ENCODE assay signal across 32 cellular contexts in genomic region chr15:83709246-83709645, GRCh38. TPM values are rescaled to one million over a fixed set of nuclear protein-coding genes. Genes with fewer than 3 reads are reported as not detected.
DNase-seq lines count a peak whose midpoint lies in the region; ATAC-seq and TF ChIP-seq lines count a peak whose summit lies in the region.
"Had no signal": no experiment of that assay in that cellular context is flagged by ENCODE, and none has a peak within 500 bp of the region (broad histone marks: within the 10 kb centered on the region; RNA-seq: fewer than 3 reads in every experiment).

No MANE protein-coding gene starts in this region.

- H3K36me3 Mint-ChIP-seq in activated naive CD4-positive, alpha-beta T cell treated with anti-CD3 and anti-CD28 coated beads, Interleukin-2, amount 10 ng/mL, durations not matched to agents 7 days and 5 days = no peaks in the 10 kb centered on the region
- H3K36me3 Mint-ChIP-seq: activated naive CD4-positive, alpha-beta T cell treated with anti-CD3 and anti-CD28 coated beads, Interleukin-2, amount 50 U/mL, for 24 hours; CD14-positive monocyte had no signal

- no peaks in the 10 kb centered on the region for H3K9me3 Mint-ChIP-seq in activated naive CD4-positive, alpha-beta T cell treated with anti-CD3 and anti-CD28 coated beads, Interleukin-2, amount 10 ng/mL, durations not matched to agents 7 days and 5 days
- H3K9me3 Mint-ChIP-seq: activated CD4-positive, alpha-beta memory T cell treated with anti-CD3 and anti-CD28 coated beads, Interleukin-2, amount 10 ng/mL, durations not matched to agents 7 days and 5 days; activated naive CD4-positive, alpha-beta T cell treated with anti-CD3 and anti-CD28 coated beads, Interleukin-2, amount 50 U/mL, for 24 hours; CD14-positive monocyte; dendritic cell treated with granulocyte-macrophage colony-stimulating factor and Interleukin-4, amounts not matched to agents 40 ng/mL and 50 ng/mL, for 4 days; nephron progenitor cell; T-helper 1 cell treated with Interleukin-12 subunit alpha and Interleukin-12 subunit beta and Interleukin-4 antibody, amounts not matched to agents 30 μg/mL and 1 μg/mL, for 36 hours had no signal

- no peak for ATAC-seq in GM21786 (IDR thresholded peaks at IDR 0.05; ENCODE audit: unreplicated experiment)

- no peak for TF ChIP-seq CTCF in fibroblast of the aortic adventitia (IDR thresholded peaks at IDR 0.05; ENCODE audit: insufficient read depth, low read length)
- TF ChIP-seq CTCF in tibial artery (IDR thresholded peaks at IDR 0.05) = no peak

- no peak overlapping the region for H3K27ac Mint-ChIP-seq in activated naive CD4-positive, alpha-beta T cell treated with anti-CD3 and anti-CD28 coated beads, Interleukin-2, amount 10 ng/mL, durations not matched to agents 7 days and 5 days
- H3K27ac Mint-ChIP-seq: activated CD4-positive, alpha-beta memory T cell treated with anti-CD3 and anti-CD28 coated beads, Interleukin-2, amount 10 ng/mL, durations not matched to agents 7 days and 5 days; activated naive CD4-positive, alpha-beta T cell treated with anti-CD3 and anti-CD28 coated beads, Interleukin-2, amount 50 U/mL, for 24 hours; CD14-positive monocyte; dendritic cell treated with granulocyte-macrophage colony-stimulating factor and Interleukin-4, amounts not matched to agents 40 ng/mL and 50 ng/mL, for 4 days; nephron progenitor cell; T-helper 1 cell treated with Interleukin-12 subunit alpha and Interleukin-12 subunit beta and Interleukin-4 antibody, amounts not matched to agents 30 μg/mL and 1 μg/mL, for 36 hours had no signal

- CTCF ChIA-PET in activated naive CD4-positive, alpha-beta T cell treated with anti-CD3 and anti-CD28 coated beads, Interleukin-2, amount 10 ng/mL, durations not matched to agents 7 days and 5 days (lab: Charles Lee) = no interaction called here

- H3K4me1 Mint-ChIP-seq in activated naive CD4-positive, alpha-beta T cell treated with anti-CD3 and anti-CD28 coated beads, Interleukin-2, amount 10 ng/mL, durations not matched to agents 7 days and 5 days = no peaks in the 10 kb centered on the region
- H3K4me1 Mint-ChIP-seq: activated CD4-positive, alpha-beta memory T cell treated with anti-CD3 and anti-CD28 coated beads, Interleukin-2, amount 10 ng/mL, durations not matched to agents 7 days and 5 days; activated naive CD4-positive, alpha-beta T cell treated with anti-CD3 and anti-CD28 coated beads, Interleukin-2, amount 50 U/mL, for 24 hours; CD14-positive monocyte; nephron progenitor cell had no signal

- H3K36me3 ChIP-seq in SJCRH30 = no peaks in the 10 kb centered on the region
- peaks cover 0 to 6% (median 0%) of the 10 kb centered on the region in 3 donors for H3K36me3 ChIP-seq in tibial artery
- H3K36me3 ChIP-seq: esophagus squamous epithelium, MG63, ovary, upper lobe of left lung had no signal

- DNase-seq in ELR (ENCODE audit: low read depth) (peak; percentile 13), SJCRH30 (peak; percentile 38 to 52), fibroblast of the aortic adventitia (ENCODE audit: low read depth) (peak; percentile 62), renal cortical epithelial cell (ENCODE audit: low read depth) (peak; percentile 79), posterior cingulate gyrus (no peak), tibial artery (no peak)
- no peak for DNase-seq in activated naive CD4-positive, alpha-beta T cell treated with anti-CD3 and anti-CD28 coated beads, Interleukin-2, amount 10 ng/mL, durations not matched to agents 7 days and 5 days
- DNase-seq: activated CD4-positive, alpha-beta memory T cell treated with anti-CD3 and anti-CD28 coated beads, Interleukin-2, amount 10 ng/mL, durations not matched to agents 7 days and 5 days; activated CD4-positive, CD25-positive, alpha-beta regulatory T cell treated with anti-CD3 and anti-CD28 coated beads, Interleukin-2, amount 50 U/mL, for 72 hours; activated CD8-positive, alpha-beta memory T cell treated with anti-CD3 and anti-CD28 coated beads, Interleukin-2, amount 50 U/mL, for 48 hours; amygdala; caudate nucleus; DMS79 treated with DMSO at 0.1 percent for 48 hours; esophagus squamous epithelium; islet precursor cell; MG63; NCI-H2081; NCI-H2227 treated with DMSO at 0.1 percent for 48 hours; NCI-H526 treated with DMSO at 0.1 percent for 48 hours; nephron progenitor cell; ovary; stimulated activated CD4-positive, alpha-beta T cell treated with anti-CD3 and anti-CD28 coated beads, Interleukin-2, amount 100 ng/mL, for 48 hours; substantia nigra; upper lobe of left lung had no signal

- H3K27ac ChIP-seq in SJCRH30 = peak overlapping the region; percentile 66
- no peak overlapping the region for H3K27ac ChIP-seq in tibial artery
- H3K27ac ChIP-seq: esophagus squamous epithelium, ovary, right atrium auricular region, upper lobe of left lung had no signal

- no peak overlapping the region for H3K4me3 Mint-ChIP-seq in activated naive CD4-positive, alpha-beta T cell treated with anti-CD3 and anti-CD28 coated beads, Interleukin-2, amount 10 ng/mL, durations not matched to agents 7 days and 5 days
- H3K4me3 Mint-ChIP-seq: activated CD4-positive, alpha-beta memory T cell treated with anti-CD3 and anti-CD28 coated beads, Interleukin-2, amount 10 ng/mL, durations not matched to agents 7 days and 5 days; activated naive CD4-positive, alpha-beta T cell treated with anti-CD3 and anti-CD28 coated beads, Interleukin-2, amount 50 U/mL, for 24 hours; CD14-positive monocyte; dendritic cell treated with granulocyte-macrophage colony-stimulating factor and Interleukin-4, amounts not matched to agents 40 ng/mL and 50 ng/mL, for 4 days; nephron progenitor cell; T-helper 1 cell treated with Interleukin-12 subunit alpha and Interleukin-12 subunit beta and Interleukin-4 antibody, amounts not matched to agents 30 μg/mL and 1 μg/mL, for 36 hours had no signal

- peaks cover 23% of the 10 kb centered on the region for H3K4me1 ChIP-seq in SJCRH30
- H3K4me1 ChIP-seq in tibial artery = peaks cover 0 to 80% (median 25%) of the 10 kb centered on the region in 4 donors
- H3K4me1 ChIP-seq: esophagus squamous epithelium, right atrium auricular region, upper lobe of left lung had no signal

- H3K9me3 ChIP-seq in SJCRH30 (replicated peaks) = no peaks in the 10 kb centered on the region
- H3K9me3 ChIP-seq in tibial artery = no peaks in the 10 kb centered on the region
- H3K9me3 ChIP-seq: esophagus squamous epithelium, MG63, ovary, right atrium auricular region, upper lobe of left lung had no signal

- H3K4me3 ChIP-seq in SJCRH30 (no peak overlapping the region), fibroblast of the aortic adventitia (ENCODE audit: low read depth, low read length) (no peak overlapping the region), tibial artery (no peak overlapping the region)
- H3K4me3 ChIP-seq: esophagus squamous epithelium, MG63, ovary, right atrium auricular region, upper lobe of left lung had no signal

- intact Hi-C loops in posterior cingulate gyrus (cut with DNase I) (no loop called here), tibial artery (cut with DNase I; ENCODE audit: low total_unique reads) (no loop called here)

- no peaks in the 10 kb centered on the region for H3K27me3 ChIP-seq in SJCRH30
- H3K27me3 ChIP-seq in tibial artery = no peaks in the 10 kb centered on the region
- H3K27me3 ChIP-seq: esophagus squamous epithelium, MG63, ovary, right atrium auricular region, upper lobe of left lung had no signal

- H3K27me3 Mint-ChIP-seq in activated naive CD4-positive, alpha-beta T cell treated with anti-CD3 and anti-CD28 coated beads, Interleukin-2, amount 10 ng/mL, durations not matched to agents 7 days and 5 days = no peaks in the 10 kb centered on the region
- H3K27me3 Mint-ChIP-seq: activated CD4-positive, alpha-beta memory T cell treated with anti-CD3 and anti-CD28 coated beads, Interleukin-2, amount 10 ng/mL, durations not matched to agents 7 days and 5 days; activated naive CD4-positive, alpha-beta T cell treated with anti-CD3 and anti-CD28 coated beads, Interleukin-2, amount 50 U/mL, for 24 hours; dendritic cell treated with granulocyte-macrophage colony-stimulating factor and Interleukin-4, amounts not matched to agents 40 ng/mL and 50 ng/mL, for 4 days had no signal

RNA-seq across cellular contexts. Expression of gene ADAMTSL3, which starts 55.3 kb away (rescaled TPM):
- 0.05 and 0.22 TPM in 2 replicates for total RNA-seq in SJCRH30 (2014; rRNA removed; shearing (Covaris generic))
- 1.4 and 2.0 TPM in 2 replicates for total RNA-seq in fibroblast of the aortic adventitia (ENCODE audit: low replicate concordance)
- total RNA-seq in renal cortical epithelial cell = 11.1 and 20.7 TPM in 2 replicates
- total RNA-seq: activated CD4-positive, alpha-beta memory T cell treated with anti-CD3 and anti-CD28 coated beads, Interleukin-2, amount 10 ng/mL, durations not matched to agents 7 days and 5 days; mononuclear cell; RPMI7951 had no signal

Comparison
In these comparisons a context has a peak if more than half of its experiments do, and no peak if none do; other contexts are left out.
1. DNase-seq: peak in ELR (single experiment), SJCRH30 (2 of 2), fibroblast of the aortic adventitia (single experiment) and renal cortical epithelial cell (single experiment); none in posterior cingulate gyrus (0 of 10), activated naive CD4-positive, alpha-beta T cell treated with anti-CD3 and anti-CD28 coated beads, Interleukin-2, amount 10 ng/mL, durations not matched to agents 7 days and 5 days (single experiment) and tibial artery (0 of 2).